8 cellular contexts compared by ENCODE assay signal in genomic region chr2:119264781-119265692, GRCh38. TPM values are rescaled to one million over a fixed set of nuclear protein-coding genes. Genes with fewer than 3 reads are reported as not detected.
DNase-seq lines count a peak whose midpoint lies in the region; ATAC-seq lines count a peak whose summit lies in the region.

No MANE protein-coding gene starts in this region.

- DNase-seq in DMS153 (lab: John Stamatoyannopoulos, UW) (peak; percentile 56), NCI-H226 (peak; percentile 31), germinal center (ENCODE audit: low spot score) (peak; percentile 70), retina (peak; percentile 78), activated gamma-delta T cell treated with Interleukin-2 at 50 U/mL for 16 hours (no peak)
- DNase-seq in activated CD4-positive, alpha-beta memory T cell treated with anti-CD3 and anti-CD28 coated beads, Interleukin-2, amount 10 ng/mL, durations not matched to agents 7 days and 5 days: peak; percentile 32

- POLR2A ChIA-PET in activated CD4-positive, alpha-beta memory T cell treated with anti-CD3 and anti-CD28 coated beads, Interleukin-2, amount 10 ng/mL, durations not matched to agents 7 days and 5 days (lab: Charles Lee): no interaction called here

- H3K27ac Mint-ChIP-seq in activated CD4-positive, alpha-beta memory T cell treated with anti-CD3 and anti-CD28 coated beads, Interleukin-2, amount 10 ng/mL, durations not matched to agents 7 days and 5 days: no peak overlapping the region

- H3K9me3 Mint-ChIP-seq in activated CD4-positive, alpha-beta memory T cell treated with anti-CD3 and anti-CD28 coated beads, Interleukin-2, amount 10 ng/mL, durations not matched to agents 7 days and 5 days: no peaks in the 10 kb centered on the region

- CTCF ChIA-PET in activated CD4-positive, alpha-beta memory T cell treated with anti-CD3 and anti-CD28 coated beads, Interleukin-2, amount 10 ng/mL, durations not matched to agents 7 days and 5 days (lab: Charles Lee): interaction anchor here (0.7 to 2.8 kb wide), 5 partner anchors 10 to 383 kb away, joined by 3 to 7 read pairs (median 4); no protein-coding TSS in a partner anchor

- peaks cover 16% of the 10 kb centered on the region for H3K27me3 Mint-ChIP-seq in activated CD4-positive, alpha-beta memory T cell treated with anti-CD3 and anti-CD28 coated beads, Interleukin-2, amount 10 ng/mL, durations not matched to agents 7 days and 5 days

- ATAC-seq in GM19397 (IDR thresholded peaks at IDR 0.05; ENCODE audit: unreplicated experiment) (peak; percentile 94), HG03196 (IDR thresholded peaks at IDR 0.05; ENCODE audit: unreplicated experiment) (peak; percentile 89)

- no peaks in the 10 kb centered on the region for H3K36me3 Mint-ChIP-seq in activated CD4-positive, alpha-beta memory T cell treated with anti-CD3 and anti-CD28 coated beads, Interleukin-2, amount 10 ng/mL, durations not matched to agents 7 days and 5 days (ENCODE audit: low read depth)

- no peak overlapping the region for H3K4me3 Mint-ChIP-seq in activated CD4-positive, alpha-beta memory T cell treated with anti-CD3 and anti-CD28 coated beads, Interleukin-2, amount 10 ng/mL, durations not matched to agents 7 days and 5 days

- H3K4me1 Mint-ChIP-seq in activated CD4-positive, alpha-beta memory T cell treated with anti-CD3 and anti-CD28 coated beads, Interleukin-2, amount 10 ng/mL, durations not matched to agents 7 days and 5 days: no peaks in the 10 kb centered on the region

RNA-seq across cellular contexts. Expression of gene STEAP3, which starts 41.4 kb away (rescaled TPM):
- total RNA-seq in activated CD4-positive, alpha-beta memory T cell treated with anti-CD3 and anti-CD28 coated beads, Interleukin-2, amount 10 ng/mL, durations not matched to agents 7 days and 5 days: not detected
